8 cellular contexts compared by ENCODE assay signal in the genomic region with DNA sequence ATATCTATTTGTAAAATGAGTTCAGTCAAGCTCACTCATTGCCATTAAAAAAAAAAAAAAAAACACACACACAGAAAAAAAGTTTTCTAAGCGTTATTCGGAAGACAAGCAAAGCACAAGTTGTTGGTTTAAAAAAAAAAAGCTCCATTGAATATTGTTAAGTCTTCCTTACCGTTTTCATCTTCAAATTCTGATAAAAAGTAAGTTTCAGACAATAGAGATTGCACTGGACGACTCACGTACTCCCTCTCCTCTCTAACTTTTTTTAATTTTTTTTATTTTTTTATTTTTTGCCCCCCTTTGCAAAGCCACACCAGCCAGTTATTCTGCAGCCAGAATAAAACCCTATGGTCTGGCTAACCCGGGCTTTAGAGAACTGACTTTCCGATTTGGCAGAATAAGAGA. TPM values are rescaled to one million over a fixed set of nuclear protein-coding genes. Genes with fewer than 3 reads are reported as not detected.
A peak's percentile ranks its signal among the peaks of the same experiment; 100 is the strongest.
DNase-seq lines count a peak whose midpoint lies in the region; ATAC-seq, FAIRE-seq and TF ChIP-seq lines count a peak whose summit lies in the region.

No MANE protein-coding gene starts in this region.

- H3K4me1 ChIP-seq in astrocyte (ENCODE audit: insufficient read depth, low read length), result peaks cover 17% of the 10 kb centered on the region
- no peaks in the 10 kb centered on the region for H3K4me1 ChIP-seq in lung (ENCODE audit: control insufficient read depth in 2 of 2, insufficient read depth in 2 of 2, low read length in 2 of 2)
- peaks cover 17% of the 10 kb centered on the region for H3K4me1 ChIP-seq in vagina

- peak overlapping the region; percentile 91 for H3K4me2 ChIP-seq in astrocyte (ENCODE audit: low read length)

- no peak for TF ChIP-seq POLR2A in vagina (IDR thresholded peaks at IDR 0.05)

- H3K4me1 Mint-ChIP-seq in astrocyte (ENCODE audit: low read depth, unreplicated experiment), result peaks cover 11% of the 10 kb centered on the region
- peaks cover 11% of the 10 kb centered on the region for H3K4me1 Mint-ChIP-seq in osteocyte (ENCODE audit: unreplicated experiment)

- H3K27ac Mint-ChIP-seq in astrocyte (ENCODE audit: unreplicated experiment), result no peak overlapping the region
- no peak overlapping the region for H3K27ac Mint-ChIP-seq in osteocyte (ENCODE audit: unreplicated experiment)

- no peak for FAIRE-seq in astrocyte (lab: Jason Lieb, UNC)

- H3K4me3 Mint-ChIP-seq in astrocyte (ENCODE audit: unreplicated experiment) (no peak overlapping the region), osteocyte (ENCODE audit: unreplicated experiment) (no peak overlapping the region)

- H2AFZ ChIP-seq in astrocyte (ENCODE audit: low read depth, low read length), result no peak overlapping the region

- H3K4me3 ChIP-seq in astrocyte (ENCODE audit: insufficient read depth, low read depth, low read length) (peak overlapping the region; percentile 95), lung (no peak overlapping the region), vagina (peak overlapping the region; percentile 45)

- no peaks in the 10 kb centered on the region for H3K27me3 ChIP-seq in astrocyte (ENCODE audit: insufficient read depth, low read length)
- no peaks in the 10 kb centered on the region for H3K27me3 ChIP-seq in lung (ENCODE audit: control insufficient read depth, insufficient read depth)
- H3K27me3 ChIP-seq in vagina, result no peaks in the 10 kb centered on the region

- ATAC-seq in GM18909 (IDR thresholded peaks at IDR 0.05; ENCODE audit: poor library complexity, unreplicated experiment) (peak; percentile 21), HG03045 (IDR thresholded peaks at IDR 0.05; ENCODE audit: unreplicated experiment) (peak; percentile 18), lung (ENCODE audit: insufficient read depth, low FRiP score) (no peak), HG03039 (IDR thresholded peaks at IDR 0.05; ENCODE audit: unreplicated experiment) (no peak)

- no peaks in the 10 kb centered on the region for H3K9me3 Mint-ChIP-seq in astrocyte (ENCODE audit: unreplicated experiment)
- H3K9me3 Mint-ChIP-seq in osteocyte (ENCODE audit: unreplicated experiment), result no peaks in the 10 kb centered on the region

- TF ChIP-seq CTCF in astrocyte (IDR thresholded peaks at IDR 0.05; ENCODE audit: insufficient read depth, low read depth, low read length), result no peak
- TF ChIP-seq CTCF in lung (IDR thresholded peaks at IDR 0.05; ENCODE audit: control extremely low read depth, extremely low read depth), result no peak
- TF ChIP-seq CTCF in vagina (IDR thresholded peaks at IDR 0.05), result no peak
- TF ChIP-seq CTCF in osteocyte (IDR thresholded peaks at IDR 0.05), result no peak

- peak overlapping the region; percentile 90 for H3K27ac ChIP-seq in astrocyte (ENCODE audit: low read depth, low read length)
- peak overlapping the region; percentile 81 to 96 for H3K27ac ChIP-seq in lung (ENCODE audit: low read depth in 1 of 2, low read length in 1 of 2)
- H3K27ac ChIP-seq in vagina, result peak overlapping the region; percentile 91

- WGBS in lung, 2 donors, result 0 to 2% methylated on average over 7 of the region's 7 CpGs

- no peaks in the 10 kb centered on the region for H3K36me3 Mint-ChIP-seq in astrocyte (ENCODE audit: low read depth, unreplicated experiment)
- H3K36me3 Mint-ChIP-seq in osteocyte (ENCODE audit: unreplicated experiment), result no peaks in the 10 kb centered on the region

- intact Hi-C loops in vagina (cut with DNase I), result loop anchor here (10.0 kb wide), 1 partner anchor 666 kb away; no protein-coding TSS in a partner anchor

- H3K9me3 ChIP-seq in astrocyte (ENCODE audit: insufficient read depth, low read depth, low read length), result no peaks in the 10 kb centered on the region
- H3K9me3 ChIP-seq in lung (ENCODE audit: control insufficient read depth in 2 of 2, insufficient read depth in 1 of 2, low read length in 1 of 2), result no peaks in the 10 kb centered on the region
- no peaks in the 10 kb centered on the region for H3K9me3 ChIP-seq in vagina

- peak overlapping the region; percentile 94 for H3K9ac ChIP-seq in astrocyte (ENCODE audit: low read length)

- H3K36me3 ChIP-seq in astrocyte (ENCODE audit: insufficient read depth, low read length), result no peaks in the 10 kb centered on the region
- no peaks in the 10 kb centered on the region for H3K36me3 ChIP-seq in lung (ENCODE audit: control insufficient read depth in 2 of 2, insufficient read depth in 2 of 2, low read length in 2 of 2)
- no peaks in the 10 kb centered on the region for H3K36me3 ChIP-seq in vagina

- DNase-seq in astrocyte (ENCODE audit: low read depth), result no peak
- DNase-seq in lung (ENCODE audit: low spot score), result no peak
- DNase-seq in vagina (ENCODE audit: extremely low spot score in 2 of 2), result no peak
- no peak for DNase-seq in middle frontal gyrus (ENCODE audit: extremely low spot score, low spot score)
- DNase-seq in osteocyte (ENCODE audit: extremely low spot score, unreplicated experiment), result no peak

- H3K27me3 Mint-ChIP-seq in astrocyte (ENCODE audit: low read depth, unreplicated experiment), result no peaks in the 10 kb centered on the region
- H3K27me3 Mint-ChIP-seq in osteocyte (ENCODE audit: unreplicated experiment), result no peaks in the 10 kb centered on the region

- peaks cover 47% of the 10 kb centered on the region for H3K79me2 ChIP-seq in astrocyte (ENCODE audit: insufficient read depth, low read length)

- H4K20me1 ChIP-seq in astrocyte (ENCODE audit: insufficient read depth, low read length), result no peaks in the 10 kb centered on the region

RNA-seq across cellular contexts. Expression of a gene that starts 0.5 kb away (rescaled TPM):
- total RNA-seq in astrocyte (27.7 and 37.1 TPM in 2 replicates), lung (10 to 100 TPM in 1 of 2 donors, 1 to 10 TPM in 1; 6.2 to 16.8 TPM), vagina (1.5 TPM), osteocyte (4.7 and 6.6 TPM in 2 replicates)
- under 1 TPM; 0.19 to 0.45 TPM for polyA plus RNA-seq in lung

Comparison
In these comparisons a context has a peak if more than half of its experiments do, and no peak if none do; other contexts are left out.
1. ATAC-seq: peak in GM18909 (single experiment) and HG03045 (single experiment); none in lung (single experiment) and HG03039 (single experiment).
2. Peak in every context shown above with its lines, with median percentiles within 50 percentile points of each other: H3K27ac ChIP-seq.